17 cellular contexts compared by ENCODE assay signal in genomic region chr11:116756044-116756443, GRCh38. TPM values are rescaled to one million over a fixed set of nuclear protein-coding genes. Genes with fewer than 3 reads are reported as not detected.
"Had no signal": no experiment of that assay in that cellular context is flagged by ENCODE, and none has a peak within 500 bp of the region (broad histone marks: within the 10 kb centered on the region; RNA-seq: fewer than 3 reads in every experiment).

No MANE protein-coding gene starts in this region.

RNA-seq across cellular contexts. Expression of gene APOA5, which starts 35.6 kb away (rescaled TPM):
- total RNA-seq: activated naive CD4-positive, alpha-beta T cell treated with anti-CD3 and anti-CD28 coated beads for 36 hours; activated naive CD4-positive, alpha-beta T cell treated with anti-CD3 and anti-CD28 coated beads, Interleukin-2, amount 50 U/mL, for 72 hours; activated naive CD8-positive, alpha-beta T cell treated with anti-CD3 and anti-CD28 coated beads for 36 hours; activated naive CD8-positive, alpha-beta T cell treated with anti-CD3 and anti-CD28 coated beads, Interleukin-2, amount 10 ng/mL, durations not matched to agents 7 days and 5 days; activated T-cell treated with anti-CD3 and anti-CD28 coated beads, Interleukin-2, amount 50 U/mL, for 4 hours; activated T-cell treated with anti-CD3 and anti-CD28 coated beads, Interleukin-2, amount 50 U/mL, for 72 hours; activated T-helper 1 cell treated with anti-CD3 and anti-CD28 coated beads, Interleukin-12 subunit alpha, Interleukin-12 subunit beta, Interleukin-2, Interleukin-4 antibody, amounts not matched to agents 30 ng/mL and 10 ng/mL and 1 ng/mL, durations not matched to agents 14 hours and 24 hours and 36 hours; activated T-helper 17 cell treated with anti-CD3 and anti-CD28 coated beads, Interleukin-2, amount 50 U/mL, for 72 hours; activated T-helper 2 cell treated with anti-CD3 and anti-CD28 coated beads, Interferon-gamma antibody, Interleukin-2, Interleukin-4, amounts not matched to agents 10 μg/mL and 5 μg/mL and 100 μg/mL, durations not matched to agents 14 hours and 24 hours and 36 hours; aorta; ascending aorta; astrocyte; breast epithelium; bronchial epithelial cell; cardiac muscle cell; cardiac septum; cerebellum had no signal
